ENCODE assay signal across 1 cellular context in the genomic region with DNA sequence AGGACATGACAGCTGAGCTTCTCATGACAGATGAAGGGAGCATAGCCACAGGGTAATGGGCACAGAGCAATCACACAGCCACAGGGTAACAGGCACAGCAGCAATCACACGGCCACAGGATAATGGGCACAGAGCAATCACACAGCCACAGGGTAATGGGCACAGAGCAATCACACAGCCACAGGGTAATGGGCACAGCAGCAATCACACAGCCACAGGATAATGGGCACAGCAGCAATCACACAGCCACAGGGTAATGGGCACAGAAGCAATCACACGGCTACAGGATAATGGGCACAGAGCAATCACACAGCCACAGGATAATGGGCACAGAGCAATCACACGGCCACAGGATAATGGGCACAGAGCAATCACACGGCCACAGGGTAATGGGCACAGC.
TF ChIP-seq lines count a peak whose summit lies in the region.

No MANE protein-coding gene starts in this region.

TF ChIP-seq in GM12878, 131 proteins besides CTCF, POLR2A, EP300 and RAD21:
- TF ChIP-seq HDAC6 (IDR thresholded peaks at IDR 0.05; ENCODE audit: unreplicated experiment): peak; percentile 50
